Comparison of ENCODE assay signal across 23 cellular contexts in the genomic region with DNA sequence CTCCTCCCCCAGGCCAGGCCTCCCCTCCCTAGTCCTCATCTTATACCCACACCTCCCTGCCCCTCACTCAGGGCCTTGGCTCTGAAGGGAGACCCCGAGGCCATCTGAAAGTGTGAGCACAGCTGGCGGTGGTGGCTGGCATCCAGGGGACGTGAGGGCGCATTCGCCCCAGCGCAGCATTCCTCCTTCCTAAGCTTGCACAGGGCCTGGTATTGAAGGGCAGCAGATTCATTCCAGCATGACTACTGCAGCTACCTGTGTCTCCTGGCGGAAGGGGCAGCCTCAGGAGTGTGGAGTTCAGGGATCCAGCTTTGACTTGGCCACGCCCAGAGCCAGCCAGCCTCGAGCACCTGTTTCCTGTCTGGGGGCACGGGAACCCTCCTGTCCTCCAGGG.
DNase-seq lines count a peak whose midpoint lies in the region; ATAC-seq and TF ChIP-seq lines count a peak whose summit lies in the region.
"Had no signal": no experiment of that assay in that cellular context is flagged by ENCODE, and none has a peak within 500 bp of the region (broad histone marks: within the 10 kb centered on the region; RNA-seq: fewer than 3 reads in every experiment).

No MANE protein-coding gene starts in this region.

- DNase-seq in Right ventricle myocardium inferior (ENCODE audit: missing footprints) (no peak), heart left ventricle (no peak)
- DNase-seq in stimulated activated naive B cell treated with anti-CD40 and anti-IgM and Interleukin-4, amounts not matched to agents 10 μg/mL and 1 μg/mL and 100 μg/mL, for 72 hours, result no peak
- no peak for DNase-seq in activated naive CD8-positive, alpha-beta T cell treated with anti-CD3 and anti-CD28 coated beads, Interleukin-2, amount 50 U/mL, for 24 hours
- DNase-seq in stimulated activated CD4-positive, alpha-beta T cell treated with anti-CD3 and anti-CD28 coated beads, Interleukin-12 subunit alpha, Interleukin-12 subunit beta, amount 100 ng/mL, for 4 hours, result no peak
- DNase-seq: COR-L47, DMS 273 treated with DMSO at 0.1 percent for 48 hours, EL, IMR-90, Karpas-422, MG63, NCI-H1092, NCI-H1694, NCI-H2081 treated with DMSO at 0.1 percent for 48 hours, NCI-H510A, SHP77 had no signal

- H3K27ac ChIP-seq in heart left ventricle, result no peak overlapping the region
- H3K27ac ChIP-seq: C4-2B, HL-60, SK-N-MC had no signal

- 83 to 88% (median 87%) methylated on average over 10 of the region's 10 CpGs for WGBS in heart left ventricle, 4 donors

- no peak overlapping the region for H3K4me3 ChIP-seq in heart left ventricle
- H3K4me3 ChIP-seq: GM12878, HAP-1, MG63, SK-N-MC had no signal

- no peaks in the 10 kb centered on the region for H3K27me3 ChIP-seq in heart left ventricle
- H3K27me3 ChIP-seq: MG63 had no signal

- peaks cover 6% of the 10 kb centered on the region for H3K36me3 Mint-ChIP-seq in IgD-negative memory B cell
- peaks cover 84% of the 10 kb centered on the region for H3K36me3 Mint-ChIP-seq in dendritic cell treated with granulocyte-macrophage colony-stimulating factor and Interleukin-4, amounts not matched to agents 40 ng/mL and 50 ng/mL, for 4 days (ENCODE audit: low read depth)
- no peaks in the 10 kb centered on the region for H3K36me3 Mint-ChIP-seq in stimulated activated naive B cell treated with anti-CD40 and anti-IgM and Interleukin-4, amounts not matched to agents 10 μg/mL and 1 μg/mL and 100 μg/mL, for 72 hours
- no peaks in the 10 kb centered on the region for H3K36me3 Mint-ChIP-seq in activated naive CD8-positive, alpha-beta T cell treated with anti-CD3 and anti-CD28 coated beads, Interleukin-2, amount 50 U/mL, for 24 hours (ENCODE audit: low read depth)

- intact Hi-C loops in Right ventricle myocardium inferior (cut with DNase I) (no loop called here), heart left ventricle (cut with DNase I) (loop anchor here in 2 of 10 donors (10.0 kb wide), 2 partner anchors 175 to 215 kb away; partner anchors contain the start of gene HIPK2 (in 1 of the 2))
- intact Hi-C loops in dendritic cell treated with granulocyte-macrophage colony-stimulating factor and Interleukin-4, amounts not matched to agents 40 ng/mL and 50 ng/mL, for 4 days (cut with micrococcal nuclease), result no loop called here

- ATAC-seq in Right ventricle myocardium inferior (peak; percentile 17), heart left ventricle (no peak)
- ATAC-seq in stimulated activated naive B cell treated with anti-CD40 and anti-IgM and Interleukin-4, amounts not matched to agents 10 μg/mL and 1 μg/mL and 100 μg/mL, for 72 hours (replicated peaks), result no peak
- no peak for ATAC-seq in activated naive CD8-positive, alpha-beta T cell treated with anti-CD3 and anti-CD28 coated beads, Interleukin-2, amount 50 U/mL, for 24 hours
- ATAC-seq: GM12878 had no signal

- peaks cover 0 to 9% (median 0%) of the 10 kb centered on the region in 12 donors for H3K4me1 ChIP-seq in heart left ventricle
- H3K4me1 ChIP-seq: HAP-1 had no signal

- no peaks in the 10 kb centered on the region for H3K36me3 ChIP-seq in heart left ventricle
- H3K36me3 ChIP-seq: HAP-1, MG63 had no signal

- H3K27ac Mint-ChIP-seq in IgD-negative memory B cell, result peak overlapping the region in 2 of 3 donors; percentile 63 to 76
- peak overlapping the region; percentile 23 for H3K27ac Mint-ChIP-seq in dendritic cell treated with granulocyte-macrophage colony-stimulating factor and Interleukin-4, amounts not matched to agents 40 ng/mL and 50 ng/mL, for 4 days
- H3K27ac Mint-ChIP-seq in stimulated activated naive B cell treated with anti-CD40 and anti-IgM and Interleukin-4, amounts not matched to agents 10 μg/mL and 1 μg/mL and 100 μg/mL, for 72 hours, result peak overlapping the region; percentile 88
- H3K27ac Mint-ChIP-seq in activated naive CD8-positive, alpha-beta T cell treated with anti-CD3 and anti-CD28 coated beads, Interleukin-2, amount 50 U/mL, for 24 hours, result no peak overlapping the region

- TF ChIP-seq CTCF in heart left ventricle (IDR thresholded peaks at IDR 0.05), result no peak

- peak overlapping the region in 1 of 4 donors; percentile 71 for H3K4me3 Mint-ChIP-seq in IgD-negative memory B cell
- no peak overlapping the region for H3K4me3 Mint-ChIP-seq in dendritic cell treated with granulocyte-macrophage colony-stimulating factor and Interleukin-4, amounts not matched to agents 40 ng/mL and 50 ng/mL, for 4 days
- H3K4me3 Mint-ChIP-seq in stimulated activated naive B cell treated with anti-CD40 and anti-IgM and Interleukin-4, amounts not matched to agents 10 μg/mL and 1 μg/mL and 100 μg/mL, for 72 hours, result no peak overlapping the region
- H3K4me3 Mint-ChIP-seq in activated naive CD8-positive, alpha-beta T cell treated with anti-CD3 and anti-CD28 coated beads, Interleukin-2, amount 50 U/mL, for 24 hours, result no peak overlapping the region

- H3K9me3 ChIP-seq in heart left ventricle, result no peaks in the 10 kb centered on the region
- H3K9me3 ChIP-seq: HAP-1, MG63 had no signal

- H3K4me1 Mint-ChIP-seq in IgD-negative memory B cell, result peaks cover 9 to 17% (median 9%) of the 10 kb centered on the region in 3 donors
- H3K4me1 Mint-ChIP-seq in dendritic cell treated with granulocyte-macrophage colony-stimulating factor and Interleukin-4, amounts not matched to agents 40 ng/mL and 50 ng/mL, for 4 days (ENCODE audit: low read depth), result peaks cover 37% of the 10 kb centered on the region
- peaks cover 9 to 17% of the 10 kb centered on the region in 2 donors for H3K4me1 Mint-ChIP-seq in stimulated activated naive B cell treated with anti-CD40 and anti-IgM and Interleukin-4, amounts not matched to agents 10 μg/mL and 1 μg/mL and 100 μg/mL, for 72 hours
- H3K4me1 Mint-ChIP-seq in activated naive CD8-positive, alpha-beta T cell treated with anti-CD3 and anti-CD28 coated beads, Interleukin-2, amount 50 U/mL, for 24 hours, result no peaks in the 10 kb centered on the region

- H3K9me3 Mint-ChIP-seq in IgD-negative memory B cell, result no peaks in the 10 kb centered on the region
- no peaks in the 10 kb centered on the region for H3K9me3 Mint-ChIP-seq in dendritic cell treated with granulocyte-macrophage colony-stimulating factor and Interleukin-4, amounts not matched to agents 40 ng/mL and 50 ng/mL, for 4 days
- H3K9me3 Mint-ChIP-seq in stimulated activated naive B cell treated with anti-CD40 and anti-IgM and Interleukin-4, amounts not matched to agents 10 μg/mL and 1 μg/mL and 100 μg/mL, for 72 hours, result no peaks in the 10 kb centered on the region
- H3K9me3 Mint-ChIP-seq in activated naive CD8-positive, alpha-beta T cell treated with anti-CD3 and anti-CD28 coated beads, Interleukin-2, amount 50 U/mL, for 24 hours, result no peaks in the 10 kb centered on the region

- no peak for TF ChIP-seq POLR2A in heart left ventricle (IDR thresholded peaks at IDR 0.05)

- H3K27me3 Mint-ChIP-seq in IgD-negative memory B cell, result no peaks in the 10 kb centered on the region
- no peaks in the 10 kb centered on the region for H3K27me3 Mint-ChIP-seq in dendritic cell treated with granulocyte-macrophage colony-stimulating factor and Interleukin-4, amounts not matched to agents 40 ng/mL and 50 ng/mL, for 4 days
- H3K27me3 Mint-ChIP-seq in stimulated activated naive B cell treated with anti-CD40 and anti-IgM and Interleukin-4, amounts not matched to agents 10 μg/mL and 1 μg/mL and 100 μg/mL, for 72 hours, result no peaks in the 10 kb centered on the region
- no peaks in the 10 kb centered on the region for H3K27me3 Mint-ChIP-seq in activated naive CD8-positive, alpha-beta T cell treated with anti-CD3 and anti-CD28 coated beads, Interleukin-2, amount 50 U/mL, for 24 hours
